1 cellular context compared by ENCODE assay signal in genomic region chr12:131164096-131164872, GRCh38.
TF ChIP-seq lines count a peak whose summit lies in the region.

No MANE protein-coding gene starts in this region.

TF ChIP-seq in K562, 482 proteins besides CTCF, POLR2A, EP300 and RAD21 (continued from another document):
- TF ChIP-seq E2F4 (CRISPR knock-in tag; IDR thresholded peaks at IDR 0.05; ENCODE audit: low read depth) (no peak), ZBTB12 (CRISPR knock-in tag; IDR thresholded peaks at IDR 0.05) (no peak), MGA (IDR thresholded peaks at IDR 0.05) (0 out of 2 replicates have a peak, but pooled peaks have one; percentile 35), RBM25 (IDR thresholded peaks at IDR 0.05; ENCODE audit: low read depth, low read length, severe bottlenecking) (peak; percentile 34)
